ENCODE assay signal across 8 cellular contexts in genomic region chr9:127568971-127569818, GRCh38. TPM values are rescaled to one million over a fixed set of nuclear protein-coding genes. Genes with fewer than 3 reads are reported as not detected.
A peak's percentile ranks its signal among the peaks of the same experiment; 100 is the strongest.
DNase-seq lines count a peak whose midpoint lies in the region; ATAC-seq and TF ChIP-seq lines count a peak whose summit lies in the region.

No MANE protein-coding gene starts in this region.

- peaks cover 55% of the 10 kb centered on the region for H3K79me2 ChIP-seq in fibroblast of lung (ENCODE audit: control insufficient read depth, insufficient read depth, low read length)

- H3K36me3 Mint-ChIP-seq in activated T-helper 17 cell treated with anti-CD3 and anti-CD28 coated beads, Interleukin-2, amount 50 U/mL, for 72 hours (ENCODE audit: low read depth) = peaks cover 6% of the 10 kb centered on the region
- H3K36me3 Mint-ChIP-seq in natural killer cell = no peaks in the 10 kb centered on the region

- H3K27ac ChIP-seq in fibroblast of lung (ENCODE audit: insufficient read depth, low read length) = peak overlapping the region; percentile 95

- no peaks in the 10 kb centered on the region for H3K9me3 Mint-ChIP-seq in activated T-helper 17 cell treated with anti-CD3 and anti-CD28 coated beads, Interleukin-2, amount 50 U/mL, for 72 hours
- no peaks in the 10 kb centered on the region for H3K9me3 Mint-ChIP-seq in natural killer cell

- H3K4me2 ChIP-seq in fibroblast of lung (ENCODE audit: extremely low read depth, insufficient read depth, low read length) = peak overlapping the region; percentile 79

- H3K36me3 ChIP-seq in fibroblast of lung (ENCODE audit: control insufficient read depth, insufficient read depth, low read length) = peaks cover 10% of the 10 kb centered on the region

- no peaks in the 10 kb centered on the region for H3K9me3 ChIP-seq in fibroblast of lung (ENCODE audit: control insufficient read depth, insufficient read depth, low read depth, low read length)

- H2AFZ ChIP-seq in fibroblast of lung (ENCODE audit: low read length) = no peak overlapping the region

- peak; percentile 77 for ATAC-seq in activated T-helper 17 cell treated with anti-CD3 and anti-CD28 coated beads, Interleukin-2, amount 50 U/mL, for 72 hours (replicated peaks)
- ATAC-seq in natural killer cell = peak; percentile 76 to 88 (median 79)
- no peak for ATAC-seq in HG03457 (IDR thresholded peaks at IDR 0.05; ENCODE audit: unreplicated experiment)

- peak overlapping the region; percentile 88 for H3K4me3 Mint-ChIP-seq in activated T-helper 17 cell treated with anti-CD3 and anti-CD28 coated beads, Interleukin-2, amount 50 U/mL, for 72 hours
- H3K4me3 Mint-ChIP-seq in natural killer cell = peak overlapping the region; percentile 86

- H3K27me3 ChIP-seq in fibroblast of lung (ENCODE audit: control insufficient read depth, insufficient read depth, low read length) = no peaks in the 10 kb centered on the region

- H3K27me3 Mint-ChIP-seq in activated T-helper 17 cell treated with anti-CD3 and anti-CD28 coated beads, Interleukin-2, amount 50 U/mL, for 72 hours = no peaks in the 10 kb centered on the region
- H3K27me3 Mint-ChIP-seq in natural killer cell (ENCODE audit: low read depth in 2 of 2) = no peaks in the 10 kb centered on the region

- H3K4me1 Mint-ChIP-seq in activated T-helper 17 cell treated with anti-CD3 and anti-CD28 coated beads, Interleukin-2, amount 50 U/mL, for 72 hours = peaks cover 29% of the 10 kb centered on the region
- H3K4me1 Mint-ChIP-seq in natural killer cell = peaks cover 12 to 25% of the 10 kb centered on the region in 2 donors

- H3K27ac Mint-ChIP-seq in activated T-helper 17 cell treated with anti-CD3 and anti-CD28 coated beads, Interleukin-2, amount 50 U/mL, for 72 hours = peak overlapping the region; percentile 92
- H3K27ac Mint-ChIP-seq in natural killer cell = peak overlapping the region; percentile 51 to 76

- H4K20me1 ChIP-seq in fibroblast of lung (ENCODE audit: control insufficient read depth, extremely low read depth, insufficient read depth, low read length) = no peaks in the 10 kb centered on the region

- peak overlapping the region; percentile 83 for H3K9ac ChIP-seq in fibroblast of lung (ENCODE audit: insufficient read depth, low read length)

- DNase-seq in GM12864 (ENCODE audit: low read depth) (peak; percentile 22), HuH-7 (ENCODE audit: low spot score) (peak; percentile 92), RKO (ENCODE audit: low spot score) (peak; percentile 89), fibroblast of lung (ENCODE audit: low read depth in 2 of 2) (peak; percentile 75 to 78), natural killer cell (peak; percentile 37)
- DNase-seq in stimulated activated naive CD4-positive, alpha-beta T cell (lab: John Stamatoyannopoulos, UW) = peak; percentile 36 to 78 (median 74)

- intact Hi-C loops in natural killer cell (cut with micrococcal nuclease) = no loop called here

- TF ChIP-seq CTCF in GM12864 (IDR thresholded peaks at IDR 0.05; ENCODE audit: low read depth, low read length, missing control alignments) = no peak
- TF ChIP-seq CTCF in fibroblast of lung (conservative IDR thresholded peaks at IDR 0.05 in 1 of 2, IDR thresholded peaks at IDR 0.05 in 1 of 2; ENCODE audit: low read depth in 1 of 2, low read length in 2 of 2) = no peak
- TF ChIP-seq CTCF in natural killer cell (IDR thresholded peaks at IDR 0.05) = no peak

- H3K4me1 ChIP-seq in fibroblast of lung (ENCODE audit: control insufficient read depth, extremely low read depth, insufficient read depth, low read length) = peaks cover 32% of the 10 kb centered on the region

- H3K4me3 ChIP-seq in GM12864 (ENCODE audit: low read depth, low read length) (peak overlapping the region; percentile 49), fibroblast of lung (replicated peaks in 1 of 4; ENCODE audit: control extremely low read depth in 1 of 4, insufficient read depth in 1 of 4, low read depth in 3 of 4, low read length in 4 of 4) (peak overlapping the region; percentile 51 to 94 (median 66))

RNA-seq across cellular contexts. Expression of gene STXBP1, which starts 42.9 kb away (rescaled TPM):
- 10 to 100 TPM; 14.7 to 17.1 TPM for total RNA-seq in activated T-helper 17 cell treated with anti-CD3 and anti-CD28 coated beads, Interleukin-2, amount 50 U/mL, for 72 hours
- 19.8 and 36.0 TPM in 2 replicates for total RNA-seq in fibroblast of lung
- 25.6 and 34.6 TPM in 2 replicates for polyA plus RNA-seq in fibroblast of lung
- polyA plus RNA-seq in fibroblast of lung (2012) = 41.9 and 43.7 TPM in 2 replicates
- polyA minus RNA-seq in fibroblast of lung (ENCODE audit: low replicate concordance) = 61.1 and 80.7 TPM in 2 replicates
- 1 to 10 TPM in 2 of 3 donors, under 1 TPM in 1; 0.97 to 1.8 (median 1.6) TPM for total RNA-seq in natural killer cell

Comparison
In these comparisons a context has a peak if more than half of its experiments do, and no peak if none do; other contexts are left out.
1. DNase-seq: peak in every context shown above with its lines; median percentile 92 in HuH-7; 89 in RKO; 76 in fibroblast of lung; 74 in stimulated activated naive CD4-positive, alpha-beta T cell; 37 in natural killer cell; 22 in GM12864.